Comparison of ENCODE assay signal across 24 cellular contexts in the genomic region with DNA sequence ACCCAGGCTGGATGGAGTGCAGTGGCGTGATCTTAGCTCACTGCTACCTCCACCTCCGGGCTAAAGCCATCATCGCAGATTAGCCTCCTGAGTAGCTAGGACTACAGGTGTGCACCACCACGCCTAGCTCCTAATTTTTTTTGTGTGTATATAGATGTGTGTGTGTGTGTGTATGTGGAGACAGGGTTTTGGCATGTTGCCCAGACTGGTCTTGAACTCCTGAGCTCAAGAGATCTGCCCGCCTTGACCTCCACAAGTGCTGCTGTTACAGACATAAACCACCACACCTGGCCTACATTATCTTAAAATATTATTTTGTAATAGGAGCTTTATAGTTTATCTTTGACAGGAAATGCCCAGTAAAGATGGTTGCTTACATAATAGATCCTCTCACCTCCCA. TPM values are rescaled to one million over a fixed set of nuclear protein-coding genes. Genes with fewer than 3 reads are reported as not detected.
DNase-seq lines count a peak whose midpoint lies in the region; ATAC-seq and TF ChIP-seq lines count a peak whose summit lies in the region.
"Had no signal": no experiment of that assay in that cellular context is flagged by ENCODE, and none has a peak within 500 bp of the region (broad histone marks: within the 10 kb centered on the region; RNA-seq: fewer than 3 reads in every experiment).

No MANE protein-coding gene starts in this region.

- H3K4me3 ChIP-seq in A673 (ENCODE audit: low read depth, low read length, poor library complexity, severe bottlenecking), result no peak overlapping the region
- H3K4me3 ChIP-seq: BLaER1 treated with 17β-estradiol and CSF1 and Interleukin-3, amounts not matched to agents 10 nM and 100 nM had no signal

- CTCF ChIA-PET in A673 (lab: Charles Lee), result no interaction called here

- peak; percentile 40 for ATAC-seq in left colon
- ATAC-seq: PC-3, SK-N-SH treated with all-trans-retinoic acid at 6 μM for 48 hours had no signal

- DNase-seq in DMS 273 (lab: John Stamatoyannopoulos, UW; ENCODE audit: unreplicated experiment), result peak; percentile 32
- DNase-seq in DMS 273 treated with DMSO at 0.1 percent for 48 hours (lab: John Stamatoyannopoulos, UW), result no peak
- DNase-seq in NCI-H2029 treated with DMSO at 0.1 percent for 48 hours (lab: John Stamatoyannopoulos, UW), result peak; percentile 20
- DNase-seq in RPMI8226, result peak; percentile 32
- peak in 1 of 2 donors; percentile 16 for DNase-seq in left colon
- DNase-seq in mesenteric fat pad (ENCODE audit: low spot score), result no peak
- no peak for DNase-seq in A673 (ENCODE audit: low spot score)
- DNase-seq in activated CD8-positive, alpha-beta memory T cell treated with anti-CD3 and anti-CD28 coated beads for 24 hours, result no peak
- DNase-seq: Calu3; CD4-positive, alpha-beta memory T cell; DMS79; KBM-7; MM.1S; NCI-H1092; NCI-H1436; NCI-H187 treated with DMSO at 0.1 percent for 48 hours; NCI-H774; PC-3; SIG-M5 had no signal

- intact Hi-C loops in left colon (cut with DNase I, micrococcal nuclease), result no loop called here
- intact Hi-C loops in A673 (cut with micrococcal nuclease; ENCODE audit: unreplicated experiment), result no loop called here

- no TSS peak for BruUV-seq in A673 (replicated peaks; lab: Mats Ljungman, UMichigan)

- no peak for TF ChIP-seq CTCF in A673 (conservative IDR thresholded peaks at IDR 0.05; ENCODE audit: low read depth, low read length)

- H3K27ac ChIP-seq in A673 (ENCODE audit: low read depth, low read length, poor library complexity, severe bottlenecking), result no peak overlapping the region
- H3K27ac ChIP-seq: 22Rv1; BLaER1 treated with 17β-estradiol and CSF1 and Interleukin-3, amounts not matched to agents 10 nM and 100 nM had no signal

- H3K9me3 ChIP-seq in A673 (ENCODE audit: low read depth, low read length, poor library complexity, severe bottlenecking), result no peaks in the 10 kb centered on the region
- H3K9me3 ChIP-seq: BLaER1 treated with 17β-estradiol and CSF1 and Interleukin-3, amounts not matched to agents 10 nM and 100 nM had no signal

- POLR2A ChIA-PET in A673 (lab: Charles Lee; ENCODE audit: low non-redundant PET), result no interaction called here

- no peaks in the 10 kb centered on the region for H3K4me1 ChIP-seq in A673 (ENCODE audit: insufficient read depth, low read length, poor library complexity, severe bottlenecking)
- H3K4me1 ChIP-seq: BLaER1 treated with 17β-estradiol and CSF1 and Interleukin-3, amounts not matched to agents 10 nM and 100 nM had no signal

- no peaks in the 10 kb centered on the region for H3K36me3 ChIP-seq in A673 (ENCODE audit: insufficient read depth, low read length, poor library complexity, severe bottlenecking)
- H3K36me3 ChIP-seq: BLaER1 treated with 17β-estradiol and CSF1 and Interleukin-3, amounts not matched to agents 10 nM and 100 nM had no signal

- H3K27me3 ChIP-seq in A673 (replicated peaks; ENCODE audit: insufficient read depth, low read depth, low read length, poor library complexity), result no peaks in the 10 kb centered on the region
- H3K27me3 ChIP-seq: BLaER1 treated with 17β-estradiol and CSF1 and Interleukin-3, amounts not matched to agents 10 nM and 100 nM had no signal

RNA-seq across cellular contexts. Expression of gene FOXP2, which starts 25.0 kb away (rescaled TPM):
- 10 to 100 TPM; 12.8 to 21.1 TPM for total RNA-seq in left colon
- total RNA-seq in mesenteric fat pad, result 7.9 TPM
- total RNA-seq in A673 (2021), result not detected in 2 replicates
- total RNA-seq: CD4-positive, alpha-beta memory T cell; NCI-H460; PC-3; RPMI7951 had no signal

Comparison
In these comparisons a context has a peak if more than half of its experiments do, and no peak if none do; other contexts are left out.
1. DNase-seq: peak in DMS 273 (single experiment), NCI-H2029 treated with DMSO at 0.1 percent for 48 hours (single experiment) and RPMI8226 (single experiment); none in DMS 273 treated with DMSO at 0.1 percent for 48 hours (single experiment), mesenteric fat pad (single experiment), A673 (single experiment) and activated CD8-positive, alpha-beta memory T cell treated with anti-CD3 and anti-CD28 coated beads for 24 hours (single experiment).